Comparison of ENCODE assay signal across 1 cellular context in the genomic region with DNA sequence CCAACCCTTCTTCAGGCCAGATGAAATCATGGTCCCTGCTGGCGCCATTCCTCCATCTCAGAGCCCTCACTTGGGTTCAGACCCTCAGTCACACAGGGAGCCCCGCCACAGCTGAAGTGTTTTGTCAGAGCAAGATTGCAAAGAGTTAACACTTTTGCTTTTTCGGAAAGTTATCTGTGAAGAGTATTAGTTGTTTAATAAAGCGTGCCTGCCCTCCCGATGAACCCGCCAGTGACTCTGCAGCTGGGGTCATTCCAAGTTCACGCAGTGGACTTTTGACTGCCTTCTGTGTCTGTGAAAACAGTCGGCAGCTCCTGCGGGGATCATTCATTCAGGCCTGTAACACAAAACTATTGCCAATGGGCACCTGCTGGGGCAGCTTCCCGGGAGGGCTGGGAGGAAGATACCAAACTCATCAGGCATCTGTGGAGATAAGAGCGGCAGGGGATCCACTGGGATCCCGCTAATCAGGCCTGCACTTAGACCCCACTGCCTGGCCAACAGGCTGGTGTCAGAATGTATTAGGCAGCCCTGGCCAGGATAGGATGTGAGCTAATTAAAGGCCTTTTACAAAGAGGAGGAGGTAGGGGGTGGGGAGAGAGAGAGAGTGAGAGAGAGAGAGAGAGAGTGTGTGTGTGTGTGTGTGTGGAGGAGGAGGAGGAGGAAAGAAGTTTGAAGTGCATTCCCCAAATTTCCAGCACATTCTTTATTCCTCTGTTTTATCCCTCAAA.
TF ChIP-seq lines count a peak whose summit lies in the region.

No MANE protein-coding gene starts in this region.

TF ChIP-seq in K562, 482 proteins besides CTCF, POLR2A, EP300 and RAD21 (continued from another document and continues in another):
- TF ChIP-seq TSHZ1 (CRISPR knock-in tag; IDR thresholded peaks at IDR 0.05) (no peak), SMAD2 (IDR thresholded peaks at IDR 0.05; ENCODE audit: low read depth, low read length) (no peak), ZNF76 (CRISPR knock-in tag; IDR thresholded peaks at IDR 0.05; ENCODE audit: borderline replicate concordance) (peak; percentile 14; the same call in 1 of the 2 replicates), ZNF140 (CRISPR knock-in tag; IDR thresholded peaks at IDR 0.05) (no peak), CBFA2T2 (conservative IDR thresholded peaks at IDR 0.05) (0 out of 2 replicates have a peak, but pooled peaks have one; percentile 26), HNRNPH1 (optimal IDR thresholded peaks at IDR 0.05; ENCODE audit: low read depth, low read length) (no peak), DDX20 (tag; IDR thresholded peaks at IDR 0.05; ENCODE audit: low read depth) (no peak), POLR3G (IDR thresholded peaks at IDR 0.05; ENCODE audit: extremely low read depth, insufficient read length, insufficient replicate concordance) (no peak), KAT2B (IDR thresholded peaks at IDR 0.05; ENCODE audit: low read depth, low read length) (no peak), ZBED1 (IDR thresholded peaks at IDR 0.05) (no peak), ARID2 (IDR thresholded peaks at IDR 0.05) (peak; percentile 67; the same call in 1 of the 2 replicates), YBX1 (IDR thresholded peaks at IDR 0.05) (no peak), SMARCC2 (IDR thresholded peaks at IDR 0.05; ENCODE audit: low read depth) (no peak), MEF2D (tag; conservative IDR thresholded peaks at IDR 0.05; ENCODE audit: low read depth) (peak; percentile 89), ZNF121 (CRISPR knock-in tag; conservative IDR thresholded peaks at IDR 0.05) (peak; percentile 88), SNAPC5 (CRISPR knock-in tag; IDR thresholded peaks at IDR 0.05) (no peak), NR4A1 (CRISPR knock-in tag; IDR thresholded peaks at IDR 0.05) (no peak), NR4A1 (tag; IDR thresholded peaks at IDR 0.05) (peak; percentile 92), JUN (IDR thresholded peaks at IDR 0.05; ENCODE audit: borderline replicate concordance, low read depth, low read length) (no peak), JUN (CRISPR knock-in tag; IDR thresholded peaks at IDR 0.05; ENCODE audit: borderline replicate concordance) (no peak), SMARCA4 (IDR thresholded peaks at IDR 0.05) (peak; percentile 85), MYBL2 (IDR thresholded peaks at IDR 0.05; ENCODE audit: low read depth) (peak; percentile 46; the same call in 1 of the 2 replicates), MYBL2 (CRISPR knock-in tag; IDR thresholded peaks at IDR 0.05; ENCODE audit: borderline replicate concordance) (no peak), KAT7 (CRISPR knock-in tag; IDR thresholded peaks at IDR 0.05; ENCODE audit: borderline replicate concordance) (no peak; the same call in 1 of the 2 replicates), KLF16 (IDR thresholded peaks at IDR 0.05) (no peak), E2F3 (CRISPR knock-in tag; IDR thresholded peaks at IDR 0.05) (no peak)
- TF ChIP-seq, protein P1, sequence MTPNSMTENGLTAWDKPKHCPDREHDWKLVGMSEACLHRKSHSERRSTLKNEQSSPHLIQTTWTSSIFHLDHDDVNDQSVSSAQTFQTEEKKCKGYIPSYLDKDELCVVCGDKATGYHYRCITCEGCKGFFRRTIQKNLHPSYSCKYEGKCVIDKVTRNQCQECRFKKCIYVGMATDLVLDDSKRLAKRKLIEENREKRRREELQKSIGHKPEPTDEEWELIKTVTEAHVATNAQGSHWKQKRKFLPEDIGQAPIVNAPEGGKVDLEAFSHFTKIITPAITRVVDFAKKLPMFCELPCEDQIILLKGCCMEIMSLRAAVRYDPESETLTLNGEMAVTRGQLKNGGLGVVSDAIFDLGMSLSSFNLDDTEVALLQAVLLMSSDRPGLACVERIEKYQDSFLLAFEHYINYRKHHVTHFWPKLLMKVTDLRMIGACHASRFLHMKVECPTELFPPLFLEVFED (CRISPR knock-in tag; conservative IDR thresholded peaks at IDR 0.05), result peak; percentile 93
- TF ChIP-seq, protein P2, sequence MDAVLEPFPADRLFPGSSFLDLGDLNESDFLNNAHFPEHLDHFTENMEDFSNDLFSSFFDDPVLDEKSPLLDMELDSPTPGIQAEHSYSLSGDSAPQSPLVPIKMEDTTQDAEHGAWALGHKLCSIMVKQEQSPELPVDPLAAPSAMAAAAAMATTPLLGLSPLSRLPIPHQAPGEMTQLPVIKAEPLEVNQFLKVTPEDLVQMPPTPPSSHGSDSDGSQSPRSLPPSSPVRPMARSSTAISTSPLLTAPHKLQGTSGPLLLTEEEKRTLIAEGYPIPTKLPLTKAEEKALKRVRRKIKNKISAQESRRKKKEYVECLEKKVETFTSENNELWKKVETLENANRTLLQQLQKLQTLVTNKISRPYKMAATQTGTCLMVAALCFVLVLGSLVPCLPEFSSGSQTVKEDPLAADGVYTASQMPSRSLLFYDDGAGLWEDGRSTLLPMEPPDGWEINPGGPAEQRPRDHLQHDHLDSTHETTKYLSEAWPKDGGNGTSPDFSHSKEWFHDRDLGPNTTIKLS (IDR thresholded peaks at IDR 0.05; ENCODE audit: borderline replicate concordance, low read depth), result 0 out of 2 replicates have a peak, but pooled peaks have one; percentile 13
- TF ChIP-seq, protein P3, sequence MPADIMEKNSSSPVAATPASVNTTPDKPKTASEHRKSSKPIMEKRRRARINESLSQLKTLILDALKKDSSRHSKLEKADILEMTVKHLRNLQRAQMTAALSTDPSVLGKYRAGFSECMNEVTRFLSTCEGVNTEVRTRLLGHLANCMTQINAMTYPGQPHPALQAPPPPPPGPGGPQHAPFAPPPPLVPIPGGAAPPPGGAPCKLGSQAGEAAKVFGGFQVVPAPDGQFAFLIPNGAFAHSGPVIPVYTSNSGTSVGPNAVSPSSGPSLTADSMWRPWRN (IDR thresholded peaks at IDR 0.05; ENCODE audit: low read depth), result no peak
- TF ChIP-seq, protein P4, sequence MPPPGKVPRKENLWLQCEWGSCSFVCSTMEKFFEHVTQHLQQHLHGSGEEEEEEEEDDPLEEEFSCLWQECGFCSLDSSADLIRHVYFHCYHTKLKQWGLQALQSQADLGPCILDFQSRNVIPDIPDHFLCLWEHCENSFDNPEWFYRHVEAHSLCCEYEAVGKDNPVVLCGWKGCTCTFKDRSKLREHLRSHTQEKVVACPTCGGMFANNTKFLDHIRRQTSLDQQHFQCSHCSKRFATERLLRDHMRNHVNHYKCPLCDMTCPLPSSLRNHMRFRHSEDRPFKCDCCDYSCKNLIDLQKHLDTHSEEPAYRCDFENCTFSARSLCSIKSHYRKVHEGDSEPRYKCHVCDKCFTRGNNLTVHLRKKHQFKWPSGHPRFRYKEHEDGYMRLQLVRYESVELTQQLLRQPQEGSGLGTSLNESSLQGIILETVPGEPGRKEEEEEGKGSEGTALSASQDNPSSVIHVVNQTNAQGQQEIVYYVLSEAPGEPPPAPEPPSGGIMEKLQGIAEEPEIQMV (tag; conservative IDR thresholded peaks at IDR 0.05; ENCODE audit: low read depth), result no peak
- TF ChIP-seq, protein P5, sequence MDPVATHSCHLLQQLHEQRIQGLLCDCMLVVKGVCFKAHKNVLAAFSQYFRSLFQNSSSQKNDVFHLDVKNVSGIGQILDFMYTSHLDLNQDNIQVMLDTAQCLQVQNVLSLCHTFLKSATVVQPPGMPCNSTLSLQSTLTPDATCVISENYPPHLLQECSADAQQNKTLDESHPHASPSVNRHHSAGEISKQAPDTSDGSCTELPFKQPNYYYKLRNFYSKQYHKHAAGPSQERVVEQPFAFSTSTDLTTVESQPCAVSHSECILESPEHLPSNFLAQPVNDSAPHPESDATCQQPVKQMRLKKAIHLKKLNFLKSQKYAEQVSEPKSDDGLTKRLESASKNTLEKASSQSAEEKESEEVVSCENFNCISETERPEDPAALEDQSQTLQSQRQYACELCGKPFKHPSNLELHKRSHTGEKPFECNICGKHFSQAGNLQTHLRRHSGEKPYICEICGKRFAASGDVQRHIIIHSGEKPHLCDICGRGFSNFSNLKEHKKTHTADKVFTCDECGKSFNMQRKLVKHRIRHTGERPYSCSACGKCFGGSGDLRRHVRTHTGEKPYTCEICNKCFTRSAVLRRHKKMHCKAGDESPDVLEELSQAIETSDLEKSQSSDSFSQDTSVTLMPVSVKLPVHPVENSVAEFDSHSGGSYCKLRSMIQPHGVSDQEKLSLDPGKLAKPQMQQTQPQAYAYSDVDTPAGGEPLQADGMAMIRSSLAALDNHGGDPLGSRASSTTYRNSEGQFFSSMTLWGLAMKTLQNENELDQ (CRISPR knock-in tag; IDR thresholded peaks at IDR 0.05; ENCODE audit: borderline replicate concordance), result no peak
- TF ChIP-seq, protein P6, sequence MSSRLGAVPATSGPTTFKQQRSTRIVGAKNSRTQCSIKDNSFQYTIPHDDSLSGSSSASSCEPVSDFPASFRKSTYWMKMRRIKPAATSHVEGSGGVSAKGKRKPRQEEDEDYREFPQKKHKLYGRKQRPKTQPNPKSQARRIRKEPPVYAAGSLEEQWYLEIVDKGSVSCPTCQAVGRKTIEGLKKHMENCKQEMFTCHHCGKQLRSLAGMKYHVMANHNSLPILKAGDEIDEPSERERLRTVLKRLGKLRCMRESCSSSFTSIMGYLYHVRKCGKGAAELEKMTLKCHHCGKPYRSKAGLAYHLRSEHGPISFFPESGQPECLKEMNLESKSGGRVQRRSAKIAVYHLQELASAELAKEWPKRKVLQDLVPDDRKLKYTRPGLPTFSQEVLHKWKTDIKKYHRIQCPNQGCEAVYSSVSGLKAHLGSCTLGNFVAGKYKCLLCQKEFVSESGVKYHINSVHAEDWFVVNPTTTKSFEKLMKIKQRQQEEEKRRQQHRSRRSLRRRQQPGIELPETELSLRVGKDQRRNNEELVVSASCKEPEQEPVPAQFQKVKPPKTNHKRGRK (tag; IDR thresholded peaks at IDR 0.05), result no peak
- TF ChIP-seq, protein P7, sequence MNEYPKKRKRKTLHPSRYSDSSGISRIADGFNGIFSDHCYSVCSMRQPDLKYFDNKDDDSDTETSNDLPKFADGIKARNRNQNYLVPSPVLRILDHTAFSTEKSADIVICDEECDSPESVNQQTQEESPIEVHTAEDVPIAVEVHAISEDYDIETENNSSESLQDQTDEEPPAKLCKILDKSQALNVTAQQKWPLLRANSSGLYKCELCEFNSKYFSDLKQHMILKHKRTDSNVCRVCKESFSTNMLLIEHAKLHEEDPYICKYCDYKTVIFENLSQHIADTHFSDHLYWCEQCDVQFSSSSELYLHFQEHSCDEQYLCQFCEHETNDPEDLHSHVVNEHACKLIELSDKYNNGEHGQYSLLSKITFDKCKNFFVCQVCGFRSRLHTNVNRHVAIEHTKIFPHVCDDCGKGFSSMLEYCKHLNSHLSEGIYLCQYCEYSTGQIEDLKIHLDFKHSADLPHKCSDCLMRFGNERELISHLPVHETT (CRISPR knock-in tag; conservative IDR thresholded peaks at IDR 0.05 in 1 of 2, IDR thresholded peaks at IDR 0.05 in 1 of 2), result peak in 1 of 2 experiments; percentile 62; a peak in 2 of 4 replicates
- TF ChIP-seq, protein P8, sequence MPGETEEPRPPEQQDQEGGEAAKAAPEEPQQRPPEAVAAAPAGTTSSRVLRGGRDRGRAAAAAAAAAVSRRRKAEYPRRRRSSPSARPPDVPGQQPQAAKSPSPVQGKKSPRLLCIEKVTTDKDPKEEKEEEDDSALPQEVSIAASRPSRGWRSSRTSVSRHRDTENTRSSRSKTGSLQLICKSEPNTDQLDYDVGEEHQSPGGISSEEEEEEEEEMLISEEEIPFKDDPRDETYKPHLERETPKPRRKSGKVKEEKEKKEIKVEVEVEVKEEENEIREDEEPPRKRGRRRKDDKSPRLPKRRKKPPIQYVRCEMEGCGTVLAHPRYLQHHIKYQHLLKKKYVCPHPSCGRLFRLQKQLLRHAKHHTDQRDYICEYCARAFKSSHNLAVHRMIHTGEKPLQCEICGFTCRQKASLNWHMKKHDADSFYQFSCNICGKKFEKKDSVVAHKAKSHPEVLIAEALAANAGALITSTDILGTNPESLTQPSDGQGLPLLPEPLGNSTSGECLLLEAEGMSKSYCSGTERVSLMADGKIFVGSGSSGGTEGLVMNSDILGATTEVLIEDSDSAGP (CRISPR knock-in tag; IDR thresholded peaks at IDR 0.05), result 0 out of 2 replicates have a peak, but pooled peaks have one; percentile 45
- TF ChIP-seq, protein P9, sequence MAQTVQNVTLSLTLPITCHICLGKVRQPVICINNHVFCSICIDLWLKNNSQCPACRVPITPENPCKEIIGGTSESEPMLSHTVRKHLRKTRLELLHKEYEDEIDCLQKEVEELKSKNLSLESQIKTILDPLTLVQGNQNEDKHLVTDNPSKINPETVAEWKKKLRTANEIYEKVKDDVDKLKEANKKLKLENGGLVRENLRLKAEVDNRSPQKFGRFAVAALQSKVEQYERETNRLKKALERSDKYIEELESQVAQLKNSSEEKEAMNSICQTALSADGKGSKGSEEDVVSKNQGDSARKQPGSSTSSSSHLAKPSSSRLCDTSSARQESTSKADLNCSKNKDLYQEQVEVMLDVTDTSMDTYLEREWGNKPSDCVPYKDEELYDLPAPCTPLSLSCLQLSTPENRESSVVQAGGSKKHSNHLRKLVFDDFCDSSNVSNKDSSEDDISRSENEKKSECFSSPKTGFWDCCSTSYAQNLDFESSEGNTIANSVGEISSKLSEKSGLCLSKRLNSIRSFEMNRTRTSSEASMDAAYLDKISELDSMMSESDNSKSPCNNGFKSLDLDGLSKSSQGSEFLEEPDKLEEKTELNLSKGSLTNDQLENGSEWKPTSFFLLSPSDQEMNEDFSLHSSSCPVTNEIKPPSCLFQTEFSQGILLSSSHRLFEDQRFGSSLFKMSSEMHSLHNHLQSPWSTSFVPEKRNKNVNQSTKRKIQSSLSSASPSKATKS (CRISPR knock-in tag; IDR thresholded peaks at IDR 0.05), result no peak
